8 cellular contexts compared by ENCODE assay signal in the genomic region with DNA sequence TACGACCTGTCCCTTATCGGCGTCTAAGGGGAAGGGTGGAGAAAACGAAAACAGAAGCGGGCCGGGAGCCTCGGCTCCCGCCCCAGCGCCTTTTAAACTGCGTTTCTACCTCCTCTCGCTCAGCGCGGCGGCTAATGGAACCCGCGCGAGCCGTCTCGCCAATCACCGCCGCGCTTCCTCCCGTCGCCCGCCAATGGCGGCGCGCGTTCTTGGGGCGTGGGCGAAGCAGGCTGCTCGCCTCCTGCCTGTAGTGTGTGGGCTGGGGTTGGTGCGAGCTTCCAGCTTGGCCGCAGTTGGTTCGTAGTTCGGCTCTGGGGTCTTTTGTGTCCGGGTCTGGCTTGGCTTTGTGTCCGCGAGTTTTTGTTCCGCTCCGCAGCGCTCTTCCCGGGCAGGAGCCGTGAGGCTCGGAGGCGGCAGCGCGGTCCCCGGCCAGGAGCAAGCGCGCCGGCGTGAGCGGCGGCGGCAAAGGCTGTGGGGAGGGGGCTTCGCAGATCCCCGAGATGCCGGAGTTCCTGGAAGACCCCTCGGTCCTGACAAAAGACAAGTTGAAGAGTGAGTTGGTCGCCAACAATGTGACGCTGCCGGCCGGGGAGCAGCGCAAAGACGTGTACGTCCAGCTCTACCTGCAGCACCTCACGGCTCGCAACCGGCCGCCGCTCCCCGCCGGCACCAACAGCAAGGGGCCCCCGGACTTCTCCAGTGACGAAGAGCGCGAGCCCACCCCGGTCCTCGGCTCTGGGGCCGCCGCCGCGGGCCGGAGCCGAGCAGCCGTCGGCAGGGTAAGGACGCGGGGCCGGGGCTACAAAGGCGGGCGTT. TPM values are rescaled to one million over a fixed set of nuclear protein-coding genes. Genes with fewer than 3 reads are reported as not detected.
A peak's percentile ranks its signal among the peaks of the same experiment; 100 is the strongest.
DNase-seq lines count a peak whose midpoint lies in the region; ATAC-seq and TF ChIP-seq lines count a peak whose summit lies in the region.

A gene with protein sequence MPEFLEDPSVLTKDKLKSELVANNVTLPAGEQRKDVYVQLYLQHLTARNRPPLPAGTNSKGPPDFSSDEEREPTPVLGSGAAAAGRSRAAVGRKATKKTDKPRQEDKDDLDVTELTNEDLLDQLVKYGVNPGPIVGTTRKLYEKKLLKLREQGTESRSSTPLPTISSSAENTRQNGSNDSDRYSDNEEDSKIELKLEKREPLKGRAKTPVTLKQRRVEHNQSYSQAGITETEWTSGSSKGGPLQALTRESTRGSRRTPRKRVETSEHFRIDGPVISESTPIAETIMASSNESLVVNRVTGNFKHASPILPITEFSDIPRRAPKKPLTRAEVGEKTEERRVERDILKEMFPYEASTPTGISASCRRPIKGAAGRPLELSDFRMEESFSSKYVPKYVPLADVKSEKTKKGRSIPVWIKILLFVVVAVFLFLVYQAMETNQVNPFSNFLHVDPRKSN (plus strand): TSS at position 223 of the 816 bp plus-strand sequence. CDS start 278 bp downstream, at position 501.

- H3K36me3 Mint-ChIP-seq in T-cell, result peaks cover 3% of the 10 kb centered on the region

- intact Hi-C loops in Right ventricle myocardium superior (cut with DNase I), result loop anchor here (5.0 kb wide), 1 partner anchor 93 kb away; no protein-coding TSS in a partner anchor

- H4K8ac ChIP-seq in trophoblast cell (ENCODE audit: low read depth, low read length), result peak within 1 kb of the TSS; percentile 88

- peaks cover 11% of the 10 kb centered on the region for H3K4me1 ChIP-seq in adipocyte (ENCODE audit: control insufficient read depth, insufficient read depth, low read length)
- H3K4me1 ChIP-seq in trophoblast cell (ENCODE audit: control insufficient read depth in 1 of 2, insufficient read depth in 2 of 2, low read length in 2 of 2), result peaks cover 2% of the 10 kb centered on the region in 2 experiments
- H3K4me1 ChIP-seq in tibial nerve, result peaks cover 9 to 41% (median 23%) of the 10 kb centered on the region in 4 donors

- TF ChIP-seq EP300 in tibial nerve (IDR thresholded peaks at IDR 0.05), result peak; percentile 58 to 95

- peak within 1 kb of the TSS; percentile 97 for H2BK5ac ChIP-seq in trophoblast cell (ENCODE audit: low read depth, low read length, poor library complexity)

- TF ChIP-seq CTCF in GM13977 (IDR thresholded peaks at IDR 0.05; ENCODE audit: extremely low read depth, insufficient read depth, missing control alignments) (no peak), tibial nerve (IDR thresholded peaks at IDR 0.05) (peak in 2 of 5 experiments; percentile 30 to 55)

- H2BK12ac ChIP-seq in trophoblast cell (ENCODE audit: low read length), result peak within 1 kb of the TSS; percentile 4

- peak within 1 kb of the TSS; percentile 83 for H2AFZ ChIP-seq in trophoblast cell (ENCODE audit: insufficient read depth, low read length, poor library complexity)

- ATAC-seq in HG02870 (IDR thresholded peaks at IDR 0.05; ENCODE audit: unreplicated experiment), result peak; percentile 70
- ATAC-seq in T-cell (replicated peaks in 1 of 4), result peak; percentile 84 to 88 (median 86)
- ATAC-seq in Right ventricle myocardium superior (ENCODE audit: poor library complexity), result peak; percentile 100

- H3K36me3 ChIP-seq in adipocyte (ENCODE audit: control insufficient read depth, insufficient read depth, low read length, severe bottlenecking) (no peaks in the 10 kb centered on the region), trophoblast cell (ENCODE audit: control insufficient read depth in 1 of 2, insufficient read depth in 2 of 2, low read length in 2 of 2) (peaks cover 0 to 4% of the 10 kb centered on the region in 2 experiments), tibial nerve (no peaks in the 10 kb centered on the region)

- H3K27me3 ChIP-seq in adipocyte (replicated peaks; ENCODE audit: control insufficient read depth, insufficient read depth, low read length), result no peaks in the 10 kb centered on the region
- H3K27me3 ChIP-seq in trophoblast cell (ENCODE audit: insufficient read depth, low read length), result no peaks in the 10 kb centered on the region
- H3K27me3 ChIP-seq in tibial nerve, result no peaks in the 10 kb centered on the region

- peaks cover 27% of the 10 kb centered on the region for H3K79me2 ChIP-seq in trophoblast cell (ENCODE audit: control insufficient read depth, insufficient read depth, low read length, poor library complexity)

- peak within 1 kb of the TSS; percentile 86 for H2BK120ac ChIP-seq in trophoblast cell (ENCODE audit: insufficient read depth, low read length, poor library complexity)

- H4K91ac ChIP-seq in trophoblast cell (ENCODE audit: low read depth, low read length), result peak within 1 kb of the TSS; percentile 93

- H3K14ac ChIP-seq in trophoblast cell (ENCODE audit: low read length), result peak within 1 kb of the TSS; percentile 94

- H3K4me1 Mint-ChIP-seq in T-cell, result peaks cover 45 to 54% (median 51%) of the 10 kb centered on the region in 3 donors

- peak within 1 kb of the TSS; percentile 52 for H3K4ac ChIP-seq in trophoblast cell (ENCODE audit: low read depth, low read length)

- H2AK5ac ChIP-seq in trophoblast cell (ENCODE audit: low read length), result peak within 1 kb of the TSS; percentile 73

- POLR2A ChIA-PET in T-cell (lab: Charles Lee), result interaction anchor here in 1 of 2 donors (0.7 to 1.0 kb wide), 3 partner anchors 12 to 146 kb away, joined by 3 to 16 read pairs (median 3); no protein-coding TSS in a partner anchor

- peak; percentile 74 to 95 for TF ChIP-seq POLR2A in tibial nerve (IDR thresholded peaks at IDR 0.05)

- H3K23ac ChIP-seq in trophoblast cell (ENCODE audit: low read length), result no peak within 1 kb of the TSS

- CTCF ChIA-PET in T-cell (lab: Charles Lee), result interaction anchor here (0.5 to 5.7 kb wide), 9 partner anchors 7 to 142 kb away, joined by 3 to 87 read pairs (median 4); no protein-coding TSS in a partner anchor

- H3K79me1 ChIP-seq in trophoblast cell (ENCODE audit: low read length), result peaks cover 16% of the 10 kb centered on the region

- H3K27me3 Mint-ChIP-seq in T-cell, result no peaks in the 10 kb centered on the region

- in situ Hi-C loops in GM13977 (cut with MboI; ENCODE audit: low pct_unique_long_range_greater_than_20kb, low sequenced_read_pairs, unreplicated experiment), result no loop called here

- peak within 1 kb of the TSS; percentile 100 for H3K4me3 ChIP-seq in adipocyte (ENCODE audit: low read length)
- H3K4me3 ChIP-seq in trophoblast cell (ENCODE audit: low read depth, low read length), result peak within 1 kb of the TSS; percentile 87
- peak within 1 kb of the TSS; percentile 55 to 100 (median 82) for H3K4me3 ChIP-seq in tibial nerve

- WGBS in trophoblast cell (ENCODE audit: extremely low coverage, insufficient coverage, insufficient read length), result no CpG with 5 or more reads among the region's 93 CpGs
- 0 to 1% methylated on average over 38 to 55 of the region's 93 CpGs for WGBS in tibial nerve, 2 donors

- H4K12ac ChIP-seq in trophoblast cell (ENCODE audit: low read depth, low read length), result peak within 1 kb of the TSS; percentile 91

- H3K27ac ChIP-seq in trophoblast cell (ENCODE audit: low read depth, low read length) (peak within 1 kb of the TSS; percentile 98), tibial nerve (peak within 1 kb of the TSS; percentile 91 to 100 (median 96))

- peak; percentile 92 for DNase-seq in GM13977 (ENCODE audit: low spot score)
- DNase-seq in NCI-H146 (lab: John Stamatoyannopoulos, UW), result peak; percentile 94
- peak; percentile 82 to 98 (median 92) for DNase-seq in T-cell
- DNase-seq in adipocyte (ENCODE audit: low read depth), result peak; percentile 96
- DNase-seq in Right ventricle myocardium superior, result peak; percentile 95
- DNase-seq in trophoblast cell, result peak; percentile 97 to 99
- peak; percentile 89 to 90 for DNase-seq in tibial nerve (ENCODE audit: low spot score in 2 of 2)

- peak within 1 kb of the TSS; percentile 98 to 99 for H3K27ac Mint-ChIP-seq in T-cell

- peak within 1 kb of the TSS; percentile 97 to 99 (median 99) for H3K4me3 Mint-ChIP-seq in T-cell

- H3K9me3 ChIP-seq in adipocyte (ENCODE audit: control insufficient read depth, low read length) (no peaks in the 10 kb centered on the region), trophoblast cell (ENCODE audit: insufficient read depth, low read depth, low read length) (no peaks in the 10 kb centered on the region), tibial nerve (no peaks in the 10 kb centered on the region)

- H3K9me3 Mint-ChIP-seq in T-cell, result no peaks in the 10 kb centered on the region

- H3K4me2 ChIP-seq in trophoblast cell (ENCODE audit: low read length), result peak within 1 kb of the TSS; percentile 85

- H3K9ac ChIP-seq in adipocyte (ENCODE audit: low read length), result peak within 1 kb of the TSS; percentile 97
- peak within 1 kb of the TSS; percentile 99 for H3K9ac ChIP-seq in trophoblast cell (ENCODE audit: low read length)

- peak within 1 kb of the TSS; percentile 86 for H3K18ac ChIP-seq in trophoblast cell (ENCODE audit: low read length)

RNA-seq across cellular contexts. Expression of the gene that starts here (rescaled TPM):
- total RNA-seq in T-cell, result 100 to 1,000 TPM; 101 to 143 (median 129) TPM
- 15.2 TPM for total RNA-seq in Right ventricle myocardium superior
- polyA plus RNA-seq in trophoblast cell (2013), result 64.6 and 66.7 TPM in 2 replicates
- 10 to 100 TPM; 53.9 to 87.7 (median 70.2) TPM for total RNA-seq in tibial nerve

Comparison
In these comparisons a context has a peak if more than half of its experiments do, and no peak if none do; other contexts are left out.
1. Peak in every context shown above with its lines: DNase-seq, ATAC-seq, H3K4me3 ChIP-seq and H3K27ac ChIP-seq.